25 cellular contexts compared by ENCODE assay signal in the genomic region with DNA sequence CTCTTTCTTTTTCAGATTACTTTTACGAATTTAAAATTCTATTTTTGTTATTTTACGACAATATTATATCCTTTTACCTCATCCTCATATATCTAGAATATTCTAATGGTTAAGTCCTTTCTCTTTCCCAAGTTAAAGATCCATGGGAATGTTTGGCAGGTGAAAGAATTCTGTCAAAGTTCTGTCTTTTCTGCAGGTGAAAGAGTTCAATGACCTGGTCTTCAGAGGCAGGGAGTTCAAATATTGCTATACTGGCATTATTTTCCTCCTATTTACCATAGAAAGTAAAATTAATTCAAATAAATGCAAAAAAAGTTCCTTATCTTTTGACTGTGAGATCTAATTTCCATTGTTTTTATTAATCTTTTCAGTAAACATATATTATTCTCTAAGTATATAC.
DNase-seq lines count a peak whose midpoint lies in the region; ATAC-seq, FAIRE-seq and TF ChIP-seq lines count a peak whose summit lies in the region.
"Had no signal": no experiment of that assay in that cellular context is flagged by ENCODE, and none has a peak within 500 bp of the region (broad histone marks: within the 10 kb centered on the region; RNA-seq: fewer than 3 reads in every experiment).

No MANE protein-coding gene starts in this region.

- TF ChIP-seq POLR2A in H54 (IDR thresholded peaks at IDR 0.05; ENCODE audit: low read depth, low read length), result no peak

- FAIRE-seq in H54 (lab: Jason Lieb, UNC), result peak; percentile 33
- FAIRE-seq: A204.1, GM12878, GM12892, GM18507 had no signal

- no peaks in the 10 kb centered on the region for H3K36me3 ChIP-seq in liver (ENCODE audit: control insufficient read depth in 4 of 4, insufficient read depth in 3 of 4, low read depth in 1 of 4, low read length in 3 of 4)
- H3K36me3 ChIP-seq: BLaER1 treated with 17β-estradiol and CSF1 and Interleukin-3, amounts not matched to agents 10 nM and 100 nM had no signal

- intact Hi-C loops in Right ventricle myocardium superior (cut with DNase I), result no loop called here

- 86% methylated on average over 2 of the region's 2 CpGs for WGBS in liver

- H3K9me3 ChIP-seq in liver (ENCODE audit: control insufficient read depth in 4 of 4, low read length in 3 of 4), result no peaks in the 10 kb centered on the region
- H3K9me3 ChIP-seq: BLaER1 treated with 17β-estradiol and CSF1 and Interleukin-3, amounts not matched to agents 10 nM and 100 nM; Caco-2 had no signal

- H3K27ac ChIP-seq in liver (ENCODE audit: low read depth in 1 of 2, low read length in 2 of 2), result no peak overlapping the region
- H3K27ac ChIP-seq: BLaER1 treated with 17β-estradiol and CSF1 and Interleukin-3, amounts not matched to agents 10 nM and 100 nM; C4-2B had no signal

- ATAC-seq in left lobe of liver (peak; percentile 76), Right ventricle myocardium superior (ENCODE audit: poor library complexity) (no peak)
- ATAC-seq: CD8-positive, alpha-beta T cell; GM12878 had no signal

- no peak for TF ChIP-seq RAD21 in liver (IDR thresholded peaks at IDR 0.05)

- TF ChIP-seq CTCF in liver (IDR thresholded peaks at IDR 0.05; ENCODE audit: low read depth, low read length, missing input control), result no peak

- DNase-seq in H54 (ENCODE audit: insufficient read length, low spot score) (no peak), left lobe of liver (ENCODE audit: low spot score) (no peak), Right ventricle myocardium superior (no peak), NCI-H1417 (lab: John Stamatoyannopoulos, UW) (no peak)
- DNase-seq in effector CD8-positive, alpha-beta T cell (lab: John Stamatoyannopoulos, UW), result no peak
- no peak for DNase-seq in effector CD4-positive, alpha-beta T cell
- DNase-seq: 8988T; AML-193; Caco-2; Calu3; CD4-positive, alpha-beta T cell; CD8-positive, alpha-beta T cell; DMS153; DMS53; DMS79; DND-41; EL; GDM1 had no signal

- no peaks in the 10 kb centered on the region for H3K27me3 ChIP-seq in liver (ENCODE audit: control insufficient read depth in 4 of 4, insufficient read depth in 4 of 4, low read length in 3 of 4)
- H3K27me3 ChIP-seq: BLaER1 treated with 17β-estradiol and CSF1 and Interleukin-3, amounts not matched to agents 10 nM and 100 nM had no signal

- no peak overlapping the region for H3K4me3 ChIP-seq in liver (ENCODE audit: low read depth in 1 of 3, low read length in 3 of 3)
- H3K4me3 ChIP-seq: BLaER1 treated with 17β-estradiol and CSF1 and Interleukin-3, amounts not matched to agents 10 nM and 100 nM; GM12878 had no signal

- H3K4me1 ChIP-seq in liver (ENCODE audit: control insufficient read depth in 4 of 4, insufficient read depth in 4 of 4, low read length in 3 of 4), result peaks cover 0 to 13% (median 7%) of the 10 kb centered on the region in 4 donors
- H3K4me1 ChIP-seq: BLaER1 treated with 17β-estradiol and CSF1 and Interleukin-3, amounts not matched to agents 10 nM and 100 nM; Caco-2 had no signal

- no peak overlapping the region for H3K9ac ChIP-seq in liver (ENCODE audit: low read depth in 1 of 2, low read length in 2 of 2)
- H3K9ac ChIP-seq: BLaER1 treated with 17β-estradiol and CSF1 and Interleukin-3, amounts not matched to agents 10 nM and 100 nM had no signal

TF ChIP-seq in liver, 16 proteins besides CTCF, POLR2A, EP300 and RAD21:
- TF ChIP-seq, protein P1, sequence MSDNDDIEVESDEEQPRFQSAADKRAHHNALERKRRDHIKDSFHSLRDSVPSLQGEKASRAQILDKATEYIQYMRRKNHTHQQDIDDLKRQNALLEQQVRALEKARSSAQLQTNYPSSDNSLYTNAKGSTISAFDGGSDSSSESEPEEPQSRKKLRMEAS (IDR thresholded peaks at IDR 0.05), result no peak
- TF ChIP-seq HNF4G (IDR thresholded peaks at IDR 0.05), result no peak
- no peak for TF ChIP-seq FOXA1 (IDR thresholded peaks at IDR 0.05)
- no peak for TF ChIP-seq TAF1 (conservative IDR thresholded peaks at IDR 0.05)
- no peak for TF ChIP-seq JUND (IDR thresholded peaks at IDR 0.05)
- TF ChIP-seq HNF4A (conservative IDR thresholded peaks at IDR 0.05), result peak in 1 of 2 donors; percentile 22
- peak; percentile 64 to 84 for TF ChIP-seq RXRA (IDR thresholded peaks at IDR 0.05)
- TF ChIP-seq FOXA2 (IDR thresholded peaks at IDR 0.05), result no peak
- TF ChIP-seq, protein P2, sequence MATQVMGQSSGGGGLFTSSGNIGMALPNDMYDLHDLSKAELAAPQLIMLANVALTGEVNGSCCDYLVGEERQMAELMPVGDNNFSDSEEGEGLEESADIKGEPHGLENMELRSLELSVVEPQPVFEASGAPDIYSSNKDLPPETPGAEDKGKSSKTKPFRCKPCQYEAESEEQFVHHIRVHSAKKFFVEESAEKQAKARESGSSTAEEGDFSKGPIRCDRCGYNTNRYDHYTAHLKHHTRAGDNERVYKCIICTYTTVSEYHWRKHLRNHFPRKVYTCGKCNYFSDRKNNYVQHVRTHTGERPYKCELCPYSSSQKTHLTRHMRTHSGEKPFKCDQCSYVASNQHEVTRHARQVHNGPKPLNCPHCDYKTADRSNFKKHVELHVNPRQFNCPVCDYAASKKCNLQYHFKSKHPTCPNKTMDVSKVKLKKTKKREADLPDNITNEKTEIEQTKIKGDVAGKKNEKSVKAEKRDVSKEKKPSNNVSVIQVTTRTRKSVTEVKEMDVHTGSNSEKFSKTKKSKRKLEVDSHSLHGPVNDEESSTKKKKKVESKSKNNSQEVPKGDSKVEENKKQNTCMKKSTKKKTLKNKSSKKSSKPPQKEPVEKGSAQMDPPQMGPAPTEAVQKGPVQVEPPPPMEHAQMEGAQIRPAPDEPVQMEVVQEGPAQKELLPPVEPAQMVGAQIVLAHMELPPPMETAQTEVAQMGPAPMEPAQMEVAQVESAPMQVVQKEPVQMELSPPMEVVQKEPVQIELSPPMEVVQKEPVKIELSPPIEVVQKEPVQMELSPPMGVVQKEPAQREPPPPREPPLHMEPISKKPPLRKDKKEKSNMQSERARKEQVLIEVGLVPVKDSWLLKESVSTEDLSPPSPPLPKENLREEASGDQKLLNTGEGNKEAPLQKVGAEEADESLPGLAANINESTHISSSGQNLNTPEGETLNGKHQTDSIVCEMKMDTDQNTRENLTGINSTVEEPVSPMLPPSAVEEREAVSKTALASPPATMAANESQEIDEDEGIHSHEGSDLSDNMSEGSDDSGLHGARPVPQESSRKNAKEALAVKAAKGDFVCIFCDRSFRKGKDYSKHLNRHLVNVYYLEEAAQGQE (IDR thresholded peaks at IDR 0.05), result no peak
- TF ChIP-seq, protein P3, sequence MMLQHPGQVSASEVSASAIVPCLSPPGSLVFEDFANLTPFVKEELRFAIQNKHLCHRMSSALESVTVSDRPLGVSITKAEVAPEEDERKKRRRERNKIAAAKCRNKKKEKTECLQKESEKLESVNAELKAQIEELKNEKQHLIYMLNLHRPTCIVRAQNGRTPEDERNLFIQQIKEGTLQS (IDR thresholded peaks at IDR 0.05), result no peak
- TF ChIP-seq YY1 (IDR thresholded peaks at IDR 0.05), result no peak
- TF ChIP-seq GABPA (IDR thresholded peaks at IDR 0.05 in 1 of 2, conservative IDR thresholded peaks at IDR 0.05 in 1 of 2), result no peak
- TF ChIP-seq, protein P4, sequence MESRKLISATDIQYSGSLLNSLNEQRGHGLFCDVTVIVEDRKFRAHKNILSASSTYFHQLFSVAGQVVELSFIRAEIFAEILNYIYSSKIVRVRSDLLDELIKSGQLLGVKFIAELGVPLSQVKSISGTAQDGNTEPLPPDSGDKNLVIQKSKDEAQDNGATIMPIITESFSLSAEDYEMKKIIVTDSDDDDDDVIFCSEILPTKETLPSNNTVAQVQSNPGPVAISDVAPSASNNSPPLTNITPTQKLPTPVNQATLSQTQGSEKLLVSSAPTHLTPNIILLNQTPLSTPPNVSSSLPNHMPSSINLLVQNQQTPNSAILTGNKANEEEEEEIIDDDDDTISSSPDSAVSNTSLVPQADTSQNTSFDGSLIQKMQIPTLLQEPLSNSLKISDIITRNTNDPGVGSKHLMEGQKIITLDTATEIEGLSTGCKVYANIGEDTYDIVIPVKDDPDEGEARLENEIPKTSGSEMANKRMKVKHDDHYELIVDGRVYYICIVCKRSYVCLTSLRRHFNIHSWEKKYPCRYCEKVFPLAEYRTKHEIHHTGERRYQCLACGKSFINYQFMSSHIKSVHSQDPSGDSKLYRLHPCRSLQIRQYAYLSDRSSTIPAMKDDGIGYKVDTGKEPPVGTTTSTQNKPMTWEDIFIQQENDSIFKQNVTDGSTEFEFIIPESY (IDR thresholded peaks at IDR 0.05), result no peak
- no peak for TF ChIP-seq SP1 (IDR thresholded peaks at IDR 0.05)
- TF ChIP-seq NR2F2 (IDR thresholded peaks at IDR 0.05), result no peak
- TF ChIP-seq EGR1 (IDR thresholded peaks at IDR 0.05; ENCODE audit: low read depth in 2 of 2), result no peak
